ENCODE assay signal across 14 cellular contexts in genomic region chr13:113653264-113654174, GRCh38. TPM values are rescaled to one million over a fixed set of nuclear protein-coding genes. Genes with fewer than 3 reads are reported as not detected.
DNase-seq lines count a peak whose midpoint lies in the region; ATAC-seq and TF ChIP-seq lines count a peak whose summit lies in the region.
"Had no signal": no experiment of that assay in that cellular context is flagged by ENCODE, and none has a peak within 500 bp of the region (broad histone marks: within the 10 kb centered on the region; RNA-seq: fewer than 3 reads in every experiment).

No MANE protein-coding gene starts in this region.

- no peak overlapping the region for H3K4me2 ChIP-seq in mammary epithelial cell (ENCODE audit: insufficient read depth, low read depth, low read length)

- H3K27me3 ChIP-seq in mammary epithelial cell (ENCODE audit: insufficient read depth, low read length) = peaks cover 7% of the 10 kb centered on the region
- no peaks in the 10 kb centered on the region for H3K27me3 ChIP-seq in upper lobe of left lung

- BruUV-seq in MCF 10A (replicated peaks; lab: Mats Ljungman, UMichigan) (no TSS peak), mammary epithelial cell (replicated peaks; lab: Mats Ljungman, UMichigan) (no TSS peak)

- no peak overlapping the region for H3K4me3 ChIP-seq in mammary epithelial cell (replicated peaks in 1 of 3; ENCODE audit: insufficient read depth in 1 of 3, low read depth in 2 of 3, low read length in 3 of 3)
- no peak overlapping the region for H3K4me3 ChIP-seq in upper lobe of left lung
- H3K4me3 ChIP-seq: GM12878 had no signal

- H3K4me1 Mint-ChIP-seq in MCF 10A (ENCODE audit: insufficient read depth, unreplicated experiment) (no peaks in the 10 kb centered on the region), glutamatergic neuron (ENCODE audit: low read depth, unreplicated experiment) (no peaks in the 10 kb centered on the region)

- H3K27ac ChIP-seq in mammary epithelial cell (ENCODE audit: insufficient read depth, low read depth, low read length) = no peak overlapping the region
- H3K27ac ChIP-seq in upper lobe of left lung = no peak overlapping the region
- H3K27ac ChIP-seq: C4-2B had no signal

- H2AFZ ChIP-seq in mammary epithelial cell (ENCODE audit: low read depth, low read length) = no peak overlapping the region

- H3K36me3 ChIP-seq in mammary epithelial cell (ENCODE audit: insufficient read depth, low read length) = no peaks in the 10 kb centered on the region
- H3K36me3 ChIP-seq in upper lobe of left lung = no peaks in the 10 kb centered on the region

- intact Hi-C loops in MCF 10A (cut with micrococcal nuclease) (no loop called here), mammary epithelial cell (cut with micrococcal nuclease) (no loop called here)

- POLR2A ChIA-PET in MCF 10A (lab: Yijun Ruan, JAX) = interaction anchor here (0.7 kb wide), 1 partner anchor 41 kb away, joined by 5 read pairs; no protein-coding TSS in a partner anchor

- H3K36me3 Mint-ChIP-seq in MCF 10A (ENCODE audit: insufficient read depth, unreplicated experiment) = peaks cover 6% of the 10 kb centered on the region
- peaks cover 5% of the 10 kb centered on the region for H3K36me3 Mint-ChIP-seq in glutamatergic neuron (ENCODE audit: unreplicated experiment)

- no peak overlapping the region for H3K4me3 Mint-ChIP-seq in MCF 10A (ENCODE audit: unreplicated experiment)
- H3K4me3 Mint-ChIP-seq in glutamatergic neuron (ENCODE audit: unreplicated experiment) = no peak overlapping the region
- H3K4me3 Mint-ChIP-seq: activated T-cell treated with anti-CD3 and anti-CD28 coated beads, Interleukin-2, amount 50 U/mL, for 72 hours had no signal

- no peak overlapping the region for H3K27ac Mint-ChIP-seq in MCF 10A (ENCODE audit: low read depth, unreplicated experiment)
- no peak overlapping the region for H3K27ac Mint-ChIP-seq in glutamatergic neuron (ENCODE audit: unreplicated experiment)
- H3K27ac Mint-ChIP-seq: activated T-cell treated with anti-CD3 and anti-CD28 coated beads, Interleukin-2, amount 50 U/mL, for 72 hours had no signal

- CTCF ChIA-PET in MCF 10A (lab: Yijun Ruan, JAX) (no interaction called here), mammary epithelial cell (lab: Charles Lee; ENCODE audit: low non-redundant PET) (no interaction called here)

- 87% methylated on average over 22 of the region's 24 CpGs for WGBS in mammary epithelial cell (ENCODE audit: low coverage, missing lambda C conversion rate)
- WGBS in upper lobe of left lung, 2 donors = 59 to 61% methylated on average over 24 of the region's 24 CpGs

- DNase-seq in MCF 10A (ENCODE audit: unreplicated experiment) (peak; percentile 8), mammary epithelial cell (no peak), NCI-H2171 treated with DMSO at 0.1 percent for 48 hours (lab: John Stamatoyannopoulos, UW) (peak; percentile 43), glutamatergic neuron (peak; percentile 18), upper lobe of left lung (peak; percentile 12 to 60), left lobe of liver (ENCODE audit: low spot score) (no peak), AG08395 (ENCODE audit: low spot score) (no peak), NCI-H526 treated with DMSO at 0.1 percent for 48 hours (lab: John Stamatoyannopoulos, UW) (no peak)
- DNase-seq: activated T-cell treated with anti-CD3 and anti-CD28 coated beads, Interleukin-2, amount 50 U/mL, for 72 hours; stimulated activated naive CD4-positive, alpha-beta T cell; T1000 had no signal

- no peak overlapping the region for H3K9ac ChIP-seq in mammary epithelial cell (ENCODE audit: insufficient read depth, low read length)

- H3K4me1 ChIP-seq in mammary epithelial cell (ENCODE audit: insufficient read depth, low read length) (peaks cover 8% of the 10 kb centered on the region), upper lobe of left lung (peaks cover 0 to 5% (median 0%) of the 10 kb centered on the region in 4 donors)

- dilution Hi-C loops in mammary epithelial cell (cut with HindIII; ENCODE audit: low sequenced_read_pairs) = no loop called here

- no peaks in the 10 kb centered on the region for H3K27me3 Mint-ChIP-seq in MCF 10A (ENCODE audit: insufficient read depth, unreplicated experiment)
- no peaks in the 10 kb centered on the region for H3K27me3 Mint-ChIP-seq in glutamatergic neuron (ENCODE audit: unreplicated experiment)

- H3K9me3 Mint-ChIP-seq in MCF 10A (ENCODE audit: unreplicated experiment) = no peaks in the 10 kb centered on the region
- peaks cover 12% of the 10 kb centered on the region for H3K9me3 Mint-ChIP-seq in glutamatergic neuron (ENCODE audit: unreplicated experiment)
- H3K9me3 Mint-ChIP-seq: activated T-cell treated with anti-CD3 and anti-CD28 coated beads, Interleukin-2, amount 50 U/mL, for 72 hours had no signal

- ATAC-seq in upper lobe of left lung (ENCODE audit: low FRiP score in 2 of 2) = no peak
- ATAC-seq in left lobe of liver = no peak
- ATAC-seq: GM12878 had no signal

- no peak for TF ChIP-seq EP300 in upper lobe of left lung (IDR thresholded peaks at IDR 0.05)

- TF ChIP-seq POLR2A in upper lobe of left lung (IDR thresholded peaks at IDR 0.05) = no peak

- H3K9me3 ChIP-seq in mammary epithelial cell (replicated peaks; ENCODE audit: insufficient read depth, low read length) = no peaks in the 10 kb centered on the region
- H3K9me3 ChIP-seq in upper lobe of left lung = no peaks in the 10 kb centered on the region

- TF ChIP-seq CTCF in MCF 10A (IDR thresholded peaks at IDR 0.05; ENCODE audit: unreplicated experiment) (no peak), mammary epithelial cell (conservative IDR thresholded peaks at IDR 0.05 in 1 of 2, IDR thresholded peaks at IDR 0.05 in 1 of 2; ENCODE audit: extremely low read depth in 1 of 2, insufficient read depth in 1 of 2, low read depth in 1 of 2, low read length in 2 of 2) (no peak), glutamatergic neuron (IDR thresholded peaks at IDR 0.05; ENCODE audit: partially characterized antibody, unreplicated experiment) (no peak), upper lobe of left lung (IDR thresholded peaks at IDR 0.05) (no peak)

- H3K79me2 ChIP-seq in mammary epithelial cell (ENCODE audit: insufficient read depth, low read length) = no peaks in the 10 kb centered on the region

- in situ Hi-C loops in mammary epithelial cell (cut with MboI; ENCODE audit: low sequenced_read_pairs in 2 of 2) = no loop called here

- no peaks in the 10 kb centered on the region for H4K20me1 ChIP-seq in mammary epithelial cell (ENCODE audit: insufficient read depth, low read length)

RNA-seq across cellular contexts. Expression of gene ATP4B, which starts 4.5 kb away (rescaled TPM):
- total RNA-seq in MCF 10A (2022) = not detected in 2 replicates
- total RNA-seq in mammary epithelial cell = not detected
- polyA plus RNA-seq in mammary epithelial cell = not detected
- polyA minus RNA-seq in mammary epithelial cell = not detected
- total RNA-seq in glutamatergic neuron (ENCODE audit: unreplicated experiment) = not detected
- not detected for total RNA-seq in upper lobe of left lung
- total RNA-seq in left lobe of liver = not detected
- total RNA-seq: activated T-cell treated with anti-CD3 and anti-CD28 coated beads, Interleukin-2, amount 50 U/mL, for 72 hours; GM12878 had no signal

RNA-seq across cellular contexts. Expression of gene GRK1, which starts 13.5 kb away (rescaled TPM):
- total RNA-seq in MCF 10A (2022) = not detected in 2 replicates
- under 1 TPM in 1 of 2 donors, not detected in 1; 0.50 TPM for total RNA-seq in mammary epithelial cell
- not detected for polyA plus RNA-seq in mammary epithelial cell
- not detected for polyA minus RNA-seq in mammary epithelial cell
- total RNA-seq in glutamatergic neuron (ENCODE audit: unreplicated experiment) = 1.2 TPM
- total RNA-seq in upper lobe of left lung = 1 to 10 TPM in 1 of 6 donors, under 1 TPM in 1, not detected in 4; 0.15 to 5.2 TPM
- not detected for total RNA-seq in left lobe of liver
- total RNA-seq: glomerular endothelial cell had no signal

Comparison
In these comparisons a context has a peak if more than half of its experiments do, and no peak if none do; other contexts are left out.
1. DNase-seq: peak in MCF 10A (single experiment), NCI-H2171 treated with DMSO at 0.1 percent for 48 hours (single experiment), glutamatergic neuron (single experiment) and upper lobe of left lung (2 of 2); none in mammary epithelial cell (single experiment), left lobe of liver (single experiment), AG08395 (single experiment) and NCI-H526 treated with DMSO at 0.1 percent for 48 hours (single experiment).